13 cellular contexts compared by ENCODE assay signal in genomic region chr7:155660059-155660757, GRCh38. TPM values are rescaled to one million over a fixed set of nuclear protein-coding genes. Genes with fewer than 3 reads are reported as not detected.
DNase-seq lines count a peak whose midpoint lies in the region; ATAC-seq, FAIRE-seq and TF ChIP-seq lines count a peak whose summit lies in the region.
"Had no signal": no experiment of that assay in that cellular context is flagged by ENCODE, and none has a peak within 500 bp of the region (broad histone marks: within the 10 kb centered on the region; RNA-seq: fewer than 3 reads in every experiment).

No MANE protein-coding gene starts in this region.

- peaks cover 34% of the 10 kb centered on the region for H3K4me1 Mint-ChIP-seq in CD14-positive monocyte

- peak overlapping the region in 4 of 7 donors; percentile 14 to 67 (median 58) for H3K27ac Mint-ChIP-seq in CD14-positive monocyte

- H3K4me3 ChIP-seq in coronary artery, result no peak overlapping the region
- H3K4me3 ChIP-seq: heart right ventricle had no signal

- TF ChIP-seq CTCF in CD14-positive monocyte (IDR thresholded peaks at IDR 0.05) (no peak), D721Med (IDR thresholded peaks at IDR 0.05; ENCODE audit: insufficient read depth, missing control alignments) (no peak), coronary artery (IDR thresholded peaks at IDR 0.05) (no peak)

- DNase-seq in CD14-positive monocyte (ENCODE audit: low spot score) (no peak), RPMI7951 (ENCODE audit: low read depth) (peak; percentile 85), D721Med (ENCODE audit: insufficient read length, low spot score) (no peak), caudate nucleus (lab: John Stamatoyannopoulos, UW) (no peak), coronary artery (ENCODE audit: low spot score) (no peak)
- no peak for DNase-seq in central memory CD4-positive, alpha-beta T cell
- DNase-seq: heart right ventricle; nucleus accumbens; stimulated activated CD8-positive, alpha-beta memory T cell treated with anti-CD3 and anti-CD28 coated beads, Interleukin-4, amount 100 ng/mL, for 48 hours had no signal

- no peaks in the 10 kb centered on the region for H3K27me3 Mint-ChIP-seq in CD14-positive monocyte (ENCODE audit: low read depth in 3 of 3)

- H3K9me3 Mint-ChIP-seq in CD14-positive monocyte, result no peaks in the 10 kb centered on the region

- no peak for FAIRE-seq in D721Med (lab: Jason Lieb, UNC)

- H3K27ac ChIP-seq in caudate nucleus (ENCODE audit: low read depth, low read length), result no peak overlapping the region
- no peak overlapping the region for H3K27ac ChIP-seq in coronary artery
- H3K27ac ChIP-seq: C4-2B, heart right ventricle, HL-60 had no signal

- intact Hi-C loops in CD14-positive monocyte (cut with micrococcal nuclease), result no loop called here

- H3K4me3 Mint-ChIP-seq in CD14-positive monocyte, result no peak overlapping the region

- H3K36me3 Mint-ChIP-seq in CD14-positive monocyte, result peaks cover 5 to 7% of the 10 kb centered on the region in 2 donors

- ATAC-seq in GM19023 (IDR thresholded peaks at IDR 0.05; ENCODE audit: unreplicated experiment) (peak; percentile 69), HG02884 (IDR thresholded peaks at IDR 0.05; ENCODE audit: unreplicated experiment) (peak; percentile 89)
- ATAC-seq: heart right ventricle had no signal

RNA-seq across cellular contexts. Expression of gene RBM33, which starts 15.7 kb away (rescaled TPM):
- polyA plus RNA-seq in CD14-positive monocyte, result 10 to 100 TPM; 15.0 to 22.2 TPM
- 11.6 and 12.7 TPM in 2 replicates for total RNA-seq in RPMI7951 (2014; rRNA removed; shearing (Covaris generic))
